Comparison of ENCODE assay signal across 9 cellular contexts in genomic region chr20:58623579-58624473, GRCh38. TPM values are rescaled to one million over a fixed set of nuclear protein-coding genes. Genes with fewer than 3 reads are reported as not detected.
DNase-seq lines count a peak whose midpoint lies in the region; ATAC-seq and TF ChIP-seq lines count a peak whose summit lies in the region.
"Had no signal": no experiment of that assay in that cellular context is flagged by ENCODE, and none has a peak within 500 bp of the region (broad histone marks: within the 10 kb centered on the region; RNA-seq: fewer than 3 reads in every experiment).

No MANE protein-coding gene starts in this region.

- intact Hi-C loops in left ventricle myocardium inferior (cut with micrococcal nuclease) = no loop called here

- peak; percentile 74 for DNase-seq in HT-29 (ENCODE audit: low spot score)
- peak; percentile 20 for DNase-seq in UCSD-AML1 (lab: John Stamatoyannopoulos, UW; ENCODE audit: unreplicated experiment)
- peak; percentile 40 for DNase-seq in left ventricle myocardium inferior
- DNase-seq in superior temporal gyrus (ENCODE audit: extremely low spot score) = peak; percentile 34
- no peak for DNase-seq in activated effector memory CD4-positive, alpha-beta T cell treated with Interleukin-2 at 50 U/mL for 16 hours

- no peak overlapping the region for H3K27ac ChIP-seq in left ventricle myocardium inferior (replicated peaks)

- H3K36me3 ChIP-seq in left ventricle myocardium inferior = no peaks in the 10 kb centered on the region
- H3K36me3 ChIP-seq: HAP-1 had no signal

- no peaks in the 10 kb centered on the region for H3K4me1 ChIP-seq in left ventricle myocardium inferior

- H3K9me3 ChIP-seq in left ventricle myocardium inferior (replicated peaks) = no peaks in the 10 kb centered on the region
- H3K9me3 ChIP-seq: HAP-1 had no signal

- no peak for ATAC-seq in GM21367 (IDR thresholded peaks at IDR 0.05; ENCODE audit: unreplicated experiment)
- ATAC-seq in HG03565 (IDR thresholded peaks at IDR 0.05; ENCODE audit: unreplicated experiment) = no peak
- no peak for ATAC-seq in GM18867 (IDR thresholded peaks at IDR 0.05; ENCODE audit: unreplicated experiment)

- peaks cover 27% of the 10 kb centered on the region for H3K27me3 ChIP-seq in left ventricle myocardium inferior (ENCODE audit: low read depth)

- no peak for TF ChIP-seq CTCF in left ventricle myocardium inferior (IDR thresholded peaks at IDR 0.05; ENCODE audit: borderline replicate concordance)

- no peak overlapping the region for H3K4me3 ChIP-seq in left ventricle myocardium inferior
- H3K4me3 ChIP-seq: HAP-1 had no signal

RNA-seq across cellular contexts. Expression of gene STX16, which starts 27.3 kb away (rescaled TPM):
- total RNA-seq in HT-29 (2014; rRNA removed; shearing (Covaris generic)) = 29.2 and 29.5 TPM in 2 replicates
- 28.0 TPM for total RNA-seq in left ventricle myocardium inferior
